Comparison of ENCODE assay signal across 9 cellular contexts in the genomic region with DNA sequence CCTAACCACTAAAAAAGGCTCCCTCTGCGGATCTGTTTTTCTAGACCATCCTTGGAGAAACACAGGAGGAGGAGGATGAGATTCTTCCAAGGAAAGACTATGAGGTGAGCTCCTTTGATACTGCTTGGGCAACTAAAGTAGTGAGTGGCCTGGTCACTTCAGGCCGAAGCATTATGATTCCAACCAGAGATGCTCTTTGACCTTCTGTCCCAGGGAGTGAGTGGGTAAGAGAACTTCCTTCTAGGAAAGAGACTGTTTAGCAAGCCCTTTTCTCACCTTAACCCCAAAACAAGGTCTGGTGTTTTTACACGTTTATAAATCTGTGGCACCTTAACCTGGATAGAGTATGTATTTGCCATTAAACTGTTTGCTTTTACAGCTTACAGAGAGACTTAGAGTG. TPM values are rescaled to one million over a fixed set of nuclear protein-coding genes. Genes with fewer than 3 reads are reported as not detected.
DNase-seq lines count a peak whose midpoint lies in the region; ATAC-seq and TF ChIP-seq lines count a peak whose summit lies in the region.
"Had no signal": no experiment of that assay in that cellular context is flagged by ENCODE, and none has a peak within 500 bp of the region (broad histone marks: within the 10 kb centered on the region; RNA-seq: fewer than 3 reads in every experiment).

No MANE protein-coding gene starts in this region.

- peaks cover 20% of the 10 kb centered on the region for H3K4me1 ChIP-seq in colonic mucosa

- CTCF ChIA-PET in AG04449 (lab: Yijun Ruan, JAX) = interaction anchor here (0.6 to 2.5 kb wide), 4 partner anchors 9 to 87 kb away, joined by 3 to 9 read pairs (median 3); no protein-coding TSS in a partner anchor

- TF ChIP-seq CTCF in AG04449 (IDR thresholded peaks at IDR 0.05; ENCODE audit: insufficient read depth, low read length, missing control alignments) (no peak), colonic mucosa (IDR thresholded peaks at IDR 0.05) (no peak), natural killer cell (IDR thresholded peaks at IDR 0.05) (no peak)

- intact Hi-C loops in colonic mucosa (cut with DNase I) = no loop called here
- intact Hi-C loops in natural killer cell (cut with micrococcal nuclease) = loop anchor here (10.0 kb wide), 1 partner anchor 152 kb away; a partner anchor contains a TSS

- peak overlapping the region; percentile 95 for H3K4me3 ChIP-seq in AG04449 (ENCODE audit: low read depth, low read length)
- peak overlapping the region; percentile 92 for H3K4me3 ChIP-seq in Jurkat, Clone E6-1 (ENCODE audit: low read length)
- H3K4me3 ChIP-seq in colonic mucosa = peak overlapping the region; percentile 55

- no peaks in the 10 kb centered on the region for H3K9me3 ChIP-seq in colonic mucosa

- H3K27me3 ChIP-seq in colonic mucosa = no peaks in the 10 kb centered on the region

- H3K27ac Mint-ChIP-seq in natural killer cell = peak overlapping the region; percentile 95 to 97

- no peaks in the 10 kb centered on the region for H3K9me3 Mint-ChIP-seq in natural killer cell

- H3K36me3 Mint-ChIP-seq in natural killer cell = no peaks in the 10 kb centered on the region

- H3K27ac ChIP-seq in colonic mucosa = peak overlapping the region; percentile 91

- ATAC-seq in natural killer cell (no peak), HG02852 (IDR thresholded peaks at IDR 0.05; ENCODE audit: unreplicated experiment) (no peak)

- POLR2A ChIA-PET in AG04449 (lab: Yijun Ruan, JAX) = interaction anchor here (0.9 to 1.6 kb wide), 3 partner anchors 71 to 103 kb away, joined by 3 to 12 read pairs (median 5); a partner anchor contains a TSS

- DNase-seq in AG04449 (ENCODE audit: low read depth, low spot score) = no peak
- DNase-seq in Jurkat, Clone E6-1 (ENCODE audit: low read depth, low spot score) = no peak
- peak; percentile 24 for DNase-seq in colonic mucosa
- DNase-seq in natural killer cell = no peak
- DNase-seq in stimulated activated CD4-positive, alpha-beta T cell treated with anti-CD3 and anti-CD28 coated beads, Interleukin-4, amount 100 ng/mL, for 4 hours = no peak
- DNase-seq in NCI-H187 (lab: John Stamatoyannopoulos, UW) = no peak
- no peak for DNase-seq in D341Med (ENCODE audit: low spot score)
- DNase-seq: central memory CD4-positive, alpha-beta T cell had no signal

- no peaks in the 10 kb centered on the region for H3K36me3 ChIP-seq in colonic mucosa

- H3K27me3 Mint-ChIP-seq in natural killer cell (ENCODE audit: low read depth in 2 of 2) = no peaks in the 10 kb centered on the region

- H3K4me1 Mint-ChIP-seq in natural killer cell = peaks cover 57% of the 10 kb centered on the region in 2 donors

- peak overlapping the region; percentile 99 for H3K4me3 Mint-ChIP-seq in natural killer cell

- peak overlapping the region; percentile 80 to 96 for H3K9ac ChIP-seq in colonic mucosa (ENCODE audit: low read depth in 2 of 2, low read length in 2 of 2)

RNA-seq across cellular contexts. Expression of a gene that starts 1.1 kb away (rescaled TPM):
- 10.8 TPM for polyA plus RNA-seq in Jurkat, Clone E6-1 (2012; ENCODE audit: insufficient read depth, insufficient read length)
- total RNA-seq in colonic mucosa (10 to 100 TPM in 1 of 2 donors, 1 to 10 TPM in 1; 8.4 to 14.5 TPM), natural killer cell (10 to 100 TPM; 21.4 to 28.6 (median 25.6) TPM)

RNA-seq across cellular contexts. Expression of a gene that starts 1.3 kb away (rescaled TPM):
- 11.0 TPM for polyA plus RNA-seq in Jurkat, Clone E6-1 (2012; ENCODE audit: insufficient read depth, insufficient read length)
- total RNA-seq in colonic mucosa = 10 to 100 TPM; 23.8 to 30.4 TPM
- 10 to 100 TPM; 61.8 to 78.4 (median 69.5) TPM for total RNA-seq in natural killer cell

RNA-seq across cellular contexts. Expression of a gene that starts 40.5 kb away (rescaled TPM):
- not detected for polyA plus RNA-seq in Jurkat, Clone E6-1 (2012; ENCODE audit: insufficient read depth, insufficient read length)
- total RNA-seq in colonic mucosa (1 to 10 TPM in 1 of 2 donors, not detected in 1; 3.1 TPM), natural killer cell (not detected)

RNA-seq across cellular contexts. Expression of a gene that starts 45.1 kb away (rescaled TPM):
- polyA plus RNA-seq in Jurkat, Clone E6-1 (2012; ENCODE audit: insufficient read depth, insufficient read length) = not detected
- not detected for total RNA-seq in colonic mucosa
- total RNA-seq in natural killer cell = under 1 TPM in 1 of 3 donors, not detected in 2; 0.15 TPM

RNA-seq across cellular contexts. Expression of a gene that starts 51.7 kb away (rescaled TPM):
- polyA plus RNA-seq in Jurkat, Clone E6-1 (2012; ENCODE audit: insufficient read depth, insufficient read length) = not detected
- total RNA-seq in colonic mucosa (not detected), natural killer cell (not detected)
